22 cellular contexts compared by ENCODE assay signal in the genomic region with DNA sequence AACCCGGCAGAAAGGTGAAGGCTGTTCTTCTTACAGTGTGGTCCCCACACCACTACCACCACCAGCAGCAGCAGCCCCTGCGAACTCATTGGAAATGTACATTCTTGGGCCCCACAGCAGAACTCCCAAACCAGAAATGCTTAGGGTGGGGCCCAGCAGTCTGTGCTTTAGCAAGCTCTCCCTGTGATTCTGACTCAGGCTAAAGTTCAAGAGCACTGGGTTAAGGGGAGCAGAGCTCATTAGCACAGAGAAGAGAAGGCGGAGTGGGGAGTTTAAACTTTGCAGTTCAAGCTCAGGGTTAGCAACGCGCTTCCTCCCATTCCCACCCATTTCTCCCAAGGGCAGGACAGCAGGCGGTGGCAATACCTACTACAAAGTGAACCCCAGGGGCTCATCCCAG.
A peak's percentile ranks its signal among the peaks of the same experiment; 100 is the strongest.
DNase-seq lines count a peak whose midpoint lies in the region; ATAC-seq, FAIRE-seq and TF ChIP-seq lines count a peak whose summit lies in the region.
"Had no signal": no experiment of that assay in that cellular context is flagged by ENCODE, and none has a peak within 500 bp of the region (broad histone marks: within the 10 kb centered on the region; RNA-seq: fewer than 3 reads in every experiment).

No MANE protein-coding gene starts in this region.

- H4K20me1 ChIP-seq in HepG2 (ENCODE audit: insufficient read depth, low read length): no peaks in the 10 kb centered on the region

- TF ChIP-seq POLR2A in HepG2 (IDR thresholded peaks at IDR 0.05; ENCODE audit: insufficient read depth in 1 of 2, low read depth in 2 of 2, low read length in 2 of 2) (no peak), right lobe of liver (IDR thresholded peaks at IDR 0.05) (no peak)

- in situ Hi-C loops in HepG2 (cut with HindIII; ENCODE audit: extremely low pct_ligation_motif_present, low pct_unique_long_range_greater_than_20kb): no loop called here

- ATAC-seq in HepG2: peak; percentile 65
- ATAC-seq in right lobe of liver: no peak
- ATAC-seq in GM21528 (IDR thresholded peaks at IDR 0.05; ENCODE audit: low FRiP score, unreplicated experiment): no peak
- ATAC-seq in HG03520 (IDR thresholded peaks at IDR 0.05; ENCODE audit: unreplicated experiment): no peak

- H3K9me3 ChIP-seq in HepG2 (ENCODE audit: low read length) (no peaks in the 10 kb centered on the region), right lobe of liver (no peaks in the 10 kb centered on the region)

- POLR2A ChIA-PET in HepG2 (lab: Yijun Ruan, JAX): no interaction called here

- H3K27ac Mint-ChIP-seq in osteocyte (ENCODE audit: unreplicated experiment): no peak overlapping the region
- no peak overlapping the region for H3K27ac Mint-ChIP-seq in activated T-cell treated with anti-CD3 and anti-CD28 coated beads, Interleukin-2, amount 50 U/mL, for 24 hours
- H3K27ac Mint-ChIP-seq: B cell, H9 had no signal

- no peak for FAIRE-seq in HepG2 (lab: Jason Lieb, UNC)

- no peak for TF ChIP-seq EP300 in HepG2 (IDR thresholded peaks at IDR 0.05; ENCODE audit: low read depth in 2 of 2, low read length in 2 of 2)
- no peak for TF ChIP-seq EP300 in HepG2 (CRISPR knock-in tag; IDR thresholded peaks at IDR 0.05; ENCODE audit: borderline replicate concordance)

- BruUV-seq in HepG2 (replicated peaks; lab: Mats Ljungman, UMichigan): no TSS peak

- CTCF ChIA-PET in HepG2 (lab: Yijun Ruan, JAX; ENCODE audit: low intra/inter-chr PET ratio, low total read pairs): no interaction called here

- no peak overlapping the region for H3K27ac ChIP-seq in HepG2 (ENCODE audit: extremely low read length, insufficient read depth, low read length)
- no peak overlapping the region for H3K27ac ChIP-seq in right lobe of liver

- no peaks in the 10 kb centered on the region for H3K36me3 Mint-ChIP-seq in osteocyte (ENCODE audit: unreplicated experiment)
- H3K36me3 Mint-ChIP-seq in activated T-cell treated with anti-CD3 and anti-CD28 coated beads, Interleukin-2, amount 50 U/mL, for 24 hours (ENCODE audit: low read depth): no peaks in the 10 kb centered on the region

- H3K4me1 ChIP-seq in HepG2 (ENCODE audit: insufficient read depth, low read length) (peaks cover 8% of the 10 kb centered on the region; the same call in 1 of the 2 replicates), right lobe of liver (peaks cover 0 to 5% (median 0%) of the 10 kb centered on the region in 4 donors)

- no peak overlapping the region for H2AFZ ChIP-seq in HepG2 (ENCODE audit: low read length)

- H3K79me2 ChIP-seq in HepG2 (ENCODE audit: insufficient read depth, low read length): no peaks in the 10 kb centered on the region

- intact Hi-C loops in HepG2 (cut with micrococcal nuclease; ENCODE audit: unreplicated experiment): no loop called here
- intact Hi-C loops in right lobe of liver (cut with DNase I): no loop called here

- H3K36me3 ChIP-seq in HepG2 (replicated peaks in 1 of 2; ENCODE audit: control insufficient read depth in 1 of 2, insufficient read depth in 2 of 2, low read length in 2 of 2): no peaks in the 10 kb centered on the region
- H3K36me3 ChIP-seq in right lobe of liver: no peaks in the 10 kb centered on the region

- 11% methylated on average over 6 of the region's 6 CpGs for WGBS in HepG2 (ENCODE audit: low lambda C conversion rate)
- 78% methylated on average over 5 of the region's 6 CpGs for WGBS in right lobe of liver (ENCODE audit: insufficient coverage, low coverage, low lambda C conversion rate, missing lambda C conversion rate)

- TF ChIP-seq CTCF in HepG2 (CRISPR knock-in tag; IDR thresholded peaks at IDR 0.05) (no peak), right lobe of liver (IDR thresholded peaks at IDR 0.05) (no peak), osteocyte (IDR thresholded peaks at IDR 0.05) (no peak)

- no peak overlapping the region for H3K4me3 ChIP-seq in HepG2 (replicated peaks in 1 of 3; ENCODE audit: insufficient read depth in 1 of 3, low read depth in 2 of 3, low read length in 3 of 3)
- no peak overlapping the region for H3K4me3 ChIP-seq in right lobe of liver

- H3K27me3 Mint-ChIP-seq in osteocyte (ENCODE audit: unreplicated experiment): no peaks in the 10 kb centered on the region
- H3K27me3 Mint-ChIP-seq in activated T-cell treated with anti-CD3 and anti-CD28 coated beads, Interleukin-2, amount 50 U/mL, for 24 hours: peaks cover 10% of the 10 kb centered on the region

- H3K9ac ChIP-seq in HepG2 (ENCODE audit: insufficient read depth, low read depth, low read length): no peak overlapping the region

- DNase-seq in HepG2 (ENCODE audit: low spot score) (no peak), right lobe of liver (no peak), islet precursor cell (peak; percentile 29), osteocyte (ENCODE audit: extremely low spot score, unreplicated experiment) (peak; percentile 64), NCI-H146 (lab: John Stamatoyannopoulos, UW) (no peak)
- DNase-seq in activated T-cell treated with anti-CD3 and anti-CD28 coated beads, Interleukin-2, amount 50 U/mL, for 24 hours: no peak
- DNase-seq: 8988T, COR-L47, DMS 273 treated with DMSO at 0.1 percent for 48 hours, DND-41, H9, MM.1S, NCI-H1092, NCI-H2107, NCI-H2227 treated with DMSO at 0.1 percent for 48 hours, NCI-H510A treated with DMSO at 0.1 percent for 48 hours, NCI-H774, OCI-M1, Right ventricle myocardium superior had no signal

- no peaks in the 10 kb centered on the region for H3K4me1 Mint-ChIP-seq in osteocyte (ENCODE audit: unreplicated experiment)
- no peaks in the 10 kb centered on the region for H3K4me1 Mint-ChIP-seq in activated T-cell treated with anti-CD3 and anti-CD28 coated beads, Interleukin-2, amount 50 U/mL, for 24 hours (ENCODE audit: low read depth)
- H3K4me1 Mint-ChIP-seq: B cell had no signal

- TF ChIP-seq RAD21 in HepG2 (CRISPR knock-in tag; IDR thresholded peaks at IDR 0.05): no peak

- no peak overlapping the region for H3K4me2 ChIP-seq in HepG2 (ENCODE audit: low read depth, low read length)

- H3K4me3 Mint-ChIP-seq in osteocyte (ENCODE audit: unreplicated experiment): no peak overlapping the region
- H3K4me3 Mint-ChIP-seq in activated T-cell treated with anti-CD3 and anti-CD28 coated beads, Interleukin-2, amount 50 U/mL, for 24 hours: no peak overlapping the region
- H3K4me3 Mint-ChIP-seq: B cell, H9 had no signal

- H3K9me3 Mint-ChIP-seq in osteocyte (ENCODE audit: unreplicated experiment): peaks cover 7% of the 10 kb centered on the region
- H3K9me3 Mint-ChIP-seq in activated T-cell treated with anti-CD3 and anti-CD28 coated beads, Interleukin-2, amount 50 U/mL, for 24 hours: no peaks in the 10 kb centered on the region
- H3K9me3 Mint-ChIP-seq: H9 had no signal

- H3K27me3 ChIP-seq in HepG2 (ENCODE audit: control insufficient read depth in 1 of 2, insufficient read depth in 2 of 2, low read length in 2 of 2) (no peaks in the 10 kb centered on the region; a peak in 2 of 5 replicates), right lobe of liver (no peaks in the 10 kb centered on the region)

TF ChIP-seq in HepG2, 621 proteins besides CTCF, POLR2A, EP300 and RAD21:
- TF ChIP-seq PPARG (CRISPR knock-in tag; conservative IDR thresholded peaks at IDR 0.05): peak; percentile 49; the same call in 1 of the 2 replicates
- TF ChIP-seq, protein P1, sequence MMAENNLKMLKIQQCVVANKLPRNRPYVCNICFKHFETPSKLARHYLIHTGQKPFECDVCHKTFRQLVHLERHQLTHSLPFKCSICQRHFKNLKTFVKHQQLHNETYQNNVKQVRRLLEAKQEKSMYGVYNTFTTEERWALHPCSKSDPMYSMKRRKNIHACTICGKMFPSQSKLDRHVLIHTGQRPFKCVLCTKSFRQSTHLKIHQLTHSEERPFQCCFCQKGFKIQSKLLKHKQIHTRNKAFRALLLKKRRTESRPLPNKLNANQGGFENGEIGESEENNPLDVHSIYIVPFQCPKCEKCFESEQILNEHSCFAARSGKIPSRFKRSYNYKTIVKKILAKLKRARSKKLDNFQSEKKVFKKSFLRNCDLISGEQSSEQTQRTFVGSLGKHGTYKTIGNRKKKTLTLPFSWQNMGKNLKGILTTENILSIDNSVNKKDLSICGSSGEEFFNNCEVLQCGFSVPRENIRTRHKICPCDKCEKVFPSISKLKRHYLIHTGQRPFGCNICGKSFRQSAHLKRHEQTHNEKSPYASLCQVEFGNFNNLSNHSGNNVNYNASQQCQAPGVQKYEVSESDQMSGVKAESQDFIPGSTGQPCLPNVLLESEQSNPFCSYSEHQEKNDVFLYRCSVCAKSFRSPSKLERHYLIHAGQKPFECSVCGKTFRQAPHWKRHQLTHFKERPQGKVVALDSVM (CRISPR knock-in tag; IDR thresholded peaks at IDR 0.05): no peak
- TF ChIP-seq, protein P2, sequence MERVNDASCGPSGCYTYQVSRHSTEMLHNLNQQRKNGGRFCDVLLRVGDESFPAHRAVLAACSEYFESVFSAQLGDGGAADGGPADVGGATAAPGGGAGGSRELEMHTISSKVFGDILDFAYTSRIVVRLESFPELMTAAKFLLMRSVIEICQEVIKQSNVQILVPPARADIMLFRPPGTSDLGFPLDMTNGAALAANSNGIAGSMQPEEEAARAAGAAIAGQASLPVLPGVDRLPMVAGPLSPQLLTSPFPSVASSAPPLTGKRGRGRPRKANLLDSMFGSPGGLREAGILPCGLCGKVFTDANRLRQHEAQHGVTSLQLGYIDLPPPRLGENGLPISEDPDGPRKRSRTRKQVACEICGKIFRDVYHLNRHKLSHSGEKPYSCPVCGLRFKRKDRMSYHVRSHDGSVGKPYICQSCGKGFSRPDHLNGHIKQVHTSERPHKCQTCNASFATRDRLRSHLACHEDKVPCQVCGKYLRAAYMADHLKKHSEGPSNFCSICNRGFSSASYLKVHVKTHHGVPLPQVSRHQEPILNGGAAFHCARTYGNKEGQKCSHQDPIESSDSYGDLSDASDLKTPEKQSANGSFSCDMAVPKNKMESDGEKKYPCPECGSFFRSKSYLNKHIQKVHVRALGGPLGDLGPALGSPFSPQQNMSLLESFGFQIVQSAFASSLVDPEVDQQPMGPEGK (CRISPR knock-in tag; IDR thresholded peaks at IDR 0.05): 0 out of 2 replicates have a peak, but pooled peaks have one; percentile 13
TF ChIP-seq in HepG2: peak in this region for 2.

Comparison
In these comparisons a context has a peak if more than half of its experiments do, and no peak if none do; other contexts are left out.
1. DNase-seq: peak in islet precursor cell (single experiment) and osteocyte (single experiment); none in HepG2 (single experiment), right lobe of liver (0 of 3), NCI-H146 (single experiment) and activated T-cell treated with anti-CD3 and anti-CD28 coated beads, Interleukin-2, amount 50 U/mL, for 24 hours (single experiment).